In genomic region chr2:241944821-241945220, GRCh38 we compare ENCODE assay signal across 31 cellular contexts.
"Had no signal": no experiment of that assay in that cellular context is flagged by ENCODE, and none has a peak within 500 bp of the region (broad histone marks: within the 10 kb centered on the region; RNA-seq: fewer than 3 reads in every experiment).

No MANE protein-coding gene starts in this region.

- H3K36me3 ChIP-seq: ascending aorta, cardiac muscle cell, esophagus muscularis mucosa, heart left ventricle, left lung, lower lobe of right lung, neutrophil, ovary, prostate gland, thoracic aorta, uterus, WERI-Rb-1 had no signal

- H3K9me3 Mint-ChIP-seq: T-helper 1 cell treated with Interleukin-12 subunit alpha and Interleukin-12 subunit beta and Interleukin-4 antibody, amounts not matched to agents 30 μg/mL and 1 μg/mL, for 36 hours had no signal

- H3K4me1 ChIP-seq: ascending aorta, esophagus muscularis mucosa, foreskin keratinocyte, heart left ventricle, left lung, lower lobe of right lung, prostate gland had no signal

- ATAC-seq: activated CD4-positive, CD25-positive, alpha-beta regulatory T cell treated with anti-CD3 and anti-CD28 coated beads, Interleukin-2, amount 50 U/mL, for 24 hours; foreskin keratinocyte; heart left ventricle; left lung; lower lobe of right lung; mucosa of descending colon had no signal

- H3K36me3 Mint-ChIP-seq: brain, type B pancreatic cell had no signal

- H3K9me3 ChIP-seq: ascending aorta, esophagus muscularis mucosa, left lung, lower lobe of right lung, mucosa of descending colon, neutrophil, ovary, prostate gland, thoracic aorta, uterus had no signal

- H3K27ac ChIP-seq: ascending aorta, cardiac muscle cell, esophagus muscularis mucosa, foreskin keratinocyte, heart left ventricle, left lung, lower lobe of right lung, neutrophil, ovary, prostate gland, thoracic aorta, uterus, WERI-Rb-1 had no signal

- H3K4me3 Mint-ChIP-seq: activated naive CD4-positive, alpha-beta T cell treated with anti-CD3 and anti-CD28 coated beads, Interleukin-2, amount 10 ng/mL, durations not matched to agents 7 days and 5 days; activated naive CD8-positive, alpha-beta T cell treated with anti-CD3 and anti-CD28 coated beads, Interleukin-2, amount 10 ng/mL, durations not matched to agents 7 days and 5 days; brain; dendritic cell treated with granulocyte-macrophage colony-stimulating factor and Interleukin-4, amounts not matched to agents 40 ng/mL and 50 ng/mL, for 4 days; nephron; T-helper 1 cell treated with Interleukin-12 subunit alpha and Interleukin-12 subunit beta and Interleukin-4 antibody, amounts not matched to agents 30 μg/mL and 1 μg/mL, for 36 hours; type B pancreatic cell had no signal

- H3K27ac Mint-ChIP-seq: activated naive CD4-positive, alpha-beta T cell treated with anti-CD3 and anti-CD28 coated beads, Interleukin-2, amount 10 ng/mL, durations not matched to agents 7 days and 5 days; activated naive CD8-positive, alpha-beta T cell treated with anti-CD3 and anti-CD28 coated beads, Interleukin-2, amount 10 ng/mL, durations not matched to agents 7 days and 5 days; brain; dendritic cell treated with granulocyte-macrophage colony-stimulating factor and Interleukin-4, amounts not matched to agents 40 ng/mL and 50 ng/mL, for 4 days; nephron; T-helper 1 cell treated with Interleukin-12 subunit alpha and Interleukin-12 subunit beta and Interleukin-4 antibody, amounts not matched to agents 30 μg/mL and 1 μg/mL, for 36 hours; type B pancreatic cell had no signal

- H3K27me3 ChIP-seq: ascending aorta, foreskin keratinocyte, left lung, neutrophil, ovary, uterus had no signal

- H3K4me3 ChIP-seq: ascending aorta, cardiac muscle cell, esophagus muscularis mucosa, heart left ventricle, left lung, lower lobe of right lung, mucosa of descending colon, ovary, prostate gland, thoracic aorta, uterus had no signal

- H3K27me3 Mint-ChIP-seq: activated naive CD4-positive, alpha-beta T cell treated with anti-CD3 and anti-CD28 coated beads, Interleukin-2, amount 10 ng/mL, durations not matched to agents 7 days and 5 days; activated naive CD8-positive, alpha-beta T cell treated with anti-CD3 and anti-CD28 coated beads, Interleukin-2, amount 10 ng/mL, durations not matched to agents 7 days and 5 days; dendritic cell treated with granulocyte-macrophage colony-stimulating factor and Interleukin-4, amounts not matched to agents 40 ng/mL and 50 ng/mL, for 4 days had no signal

- DNase-seq: activated CD4-positive, alpha-beta T cell treated with anti-CD3 and anti-CD28 coated beads for 48 hours; activated CD4-positive, alpha-beta T cell treated with anti-CD3 and anti-CD28 coated beads, Interleukin-2, amount 50 U/mL, for 48 hours; activated CD8-positive, alpha-beta memory T cell treated with anti-CD3 and anti-CD28 coated beads for 24 hours; activated gamma-delta T cell; activated naive CD4-positive, alpha-beta T cell treated with anti-CD3 and anti-CD28 coated beads, Interleukin-2, amount 10 ng/mL, durations not matched to agents 7 days and 5 days; activated naive CD8-positive, alpha-beta T cell treated with anti-CD3 and anti-CD28 coated beads, Interleukin-2, amount 10 ng/mL, durations not matched to agents 7 days and 5 days; foreskin keratinocyte; heart left ventricle; kidney glomerular epithelial cell; left lung; lower lobe of right lung; mesendoderm; ovary; retina; stimulated activated naive CD4-positive, alpha-beta T cell treated with Interleukin-2 at 50 U/mL for 16 hours; T-helper 9 cell; WERI-Rb-1 had no signal
